In genomic region chr6:149565539-149566371, GRCh38 we compare ENCODE assay signal across 8 cellular contexts. TPM values are rescaled to one million over a fixed set of nuclear protein-coding genes. Genes with fewer than 3 reads are reported as not detected.
DNase-seq lines count a peak whose midpoint lies in the region; ATAC-seq and TF ChIP-seq lines count a peak whose summit lies in the region.

No MANE protein-coding gene starts in this region.

- H3K4me3 ChIP-seq in left lung, result peak overlapping the region; percentile 97 to 99

- peaks cover 0 to 6% of the 10 kb centered on the region in 2 donors for H3K27me3 ChIP-seq in left lung

- peak in 1 of 2 donors; percentile 45 for TF ChIP-seq CTCF in left lung (IDR thresholded peaks at IDR 0.05)

- H3K4me1 ChIP-seq in left lung, result peaks cover 4 to 36% of the 10 kb centered on the region in 2 donors

- intact Hi-C loops in left lung (cut with DNase I), result no loop called here

- H3K9me3 ChIP-seq in left lung, result no peaks in the 10 kb centered on the region

- ATAC-seq in GM19372 (IDR thresholded peaks at IDR 0.05; ENCODE audit: low read depth, unreplicated experiment) (peak; percentile 81), HG03520 (IDR thresholded peaks at IDR 0.05; ENCODE audit: unreplicated experiment) (peak; percentile 81), left lung (peak; percentile 94)

- DNase-seq in C1 segment of cervical spinal cord (lab: John Stamatoyannopoulos, UW) (peak; percentile 56 to 95 (median 88)), NCI-H526 treated with DMSO at 0.1 percent for 48 hours (lab: John Stamatoyannopoulos, UW) (peak; percentile 87), dedifferentiated amniotic fluid mesenchymal stem cell (ENCODE audit: extremely low spot score) (peak; percentile 93), left lung (peak; percentile 95 to 99)
- DNase-seq in activated CD4-positive, alpha-beta T cell treated with anti-CD3 and anti-CD28 coated beads, Interleukin-2, amount 50 U/mL, for 1 hour, result peak; percentile 93
- peak; percentile 95 to 96 for DNase-seq in stimulated activated CD4-positive, alpha-beta T cell treated with anti-CD3 and anti-CD28 coated beads, Interleukin-2, amount 100 ng/mL, for 24 hours

- no peaks in the 10 kb centered on the region for H3K36me3 ChIP-seq in left lung

- H3K27ac ChIP-seq in left lung, result peak overlapping the region; percentile 85 to 91

RNA-seq across cellular contexts. Expression of gene GINM1, which starts 0.4 kb away (rescaled TPM):
- total RNA-seq in left lung, result 10 to 100 TPM; 43.6 to 46.4 TPM

RNA-seq across cellular contexts. Expression of gene PPIL4, which starts 19.9 kb away (rescaled TPM):
- 10 to 100 TPM; 22.4 to 25.7 TPM for total RNA-seq in left lung

Comparison
In these comparisons a context has a peak if more than half of its experiments do, and no peak if none do; other contexts are left out.
1. Peak in every context shown above with its lines: DNase-seq, ATAC-seq, H3K4me3 ChIP-seq and H3K27ac ChIP-seq.